8 cellular contexts compared by ENCODE assay signal in the genomic region with DNA sequence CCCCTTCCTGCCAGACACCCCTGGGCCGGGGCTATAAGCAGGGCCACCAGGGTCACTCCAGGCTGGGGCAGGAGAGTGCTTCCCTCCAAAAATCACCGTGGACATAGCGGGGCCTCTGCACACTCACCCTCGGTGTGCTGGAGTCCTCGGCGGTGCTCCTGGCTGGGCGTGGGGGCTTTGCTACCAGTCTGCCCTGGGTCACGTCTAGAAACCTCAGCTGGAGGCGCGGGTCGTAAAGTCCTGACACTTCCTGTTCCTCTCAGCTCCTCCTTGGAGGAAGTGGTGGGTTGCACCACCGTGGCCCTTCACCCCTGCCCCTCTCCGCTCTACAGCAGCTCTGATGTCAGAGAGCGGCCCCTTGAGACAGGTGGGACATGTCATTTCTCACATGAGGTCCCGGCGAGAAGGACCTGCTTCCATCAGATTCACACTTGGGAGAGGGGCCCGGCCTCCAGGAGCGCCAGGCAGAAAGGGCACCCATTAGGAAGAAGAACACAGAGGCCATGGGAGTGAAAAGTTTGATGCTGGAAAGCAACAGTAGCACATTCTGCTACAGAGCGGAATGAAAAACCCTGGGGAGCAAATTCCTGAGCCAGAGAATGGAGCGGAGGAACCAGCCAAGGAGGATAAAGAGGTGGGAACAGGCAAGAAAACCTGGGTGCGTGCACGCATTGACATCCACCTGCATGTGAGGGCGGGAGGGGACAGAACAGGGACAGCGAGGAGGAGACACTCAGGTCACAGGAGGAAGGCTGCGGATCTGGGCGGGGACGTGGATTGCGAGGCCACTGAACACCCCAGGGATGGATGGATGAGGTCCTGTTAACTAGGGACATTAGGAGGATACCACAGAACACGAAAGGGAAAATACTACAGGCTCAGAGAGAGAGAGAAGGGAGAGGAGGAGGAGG. TPM values are rescaled to one million over a fixed set of nuclear protein-coding genes. Genes with fewer than 3 reads are reported as not detected.
A peak's percentile ranks its signal among the peaks of the same experiment; 100 is the strongest.
DNase-seq lines count a peak whose midpoint lies in the region; ATAC-seq, FAIRE-seq and TF ChIP-seq lines count a peak whose summit lies in the region.

ITGB2 (minus strand) TSS at position 206 of the 911 bp plus-strand sequence. CDS start 10,117 bp downstream, outside the sequence.

- intact Hi-C loops in dorsolateral prefrontal cortex (cut with DNase I): no loop called here
- intact Hi-C loops in pancreas (cut with DNase I): no loop called here

- peak within 1 kb of the TSS; percentile 94 for H3K4me3 ChIP-seq in CD8-positive, alpha-beta memory T cell (ENCODE audit: low read length)
- H3K4me3 ChIP-seq in dorsolateral prefrontal cortex (peak within 1 kb of the TSS in 46 of 59 donors; percentile 12 to 58 (median 35)), pancreas (peak within 1 kb of the TSS in 2 of 4 donors; percentile 10 to 31)

- no peak for FAIRE-seq in pancreas (lab: Jason Lieb, UNC)

- H3K4me1 Mint-ChIP-seq in CD8-positive, alpha-beta memory T cell: peaks cover 68 to 90% (median 82%) of the 10 kb centered on the region in 3 donors
- peaks cover 70 to 88% (median 82%) of the 10 kb centered on the region in 3 donors for H3K4me1 Mint-ChIP-seq in T-cell

- H3K27me3 ChIP-seq in CD8-positive, alpha-beta memory T cell (ENCODE audit: insufficient read depth, low read length, poor library complexity, severe bottlenecking): no peaks in the 10 kb centered on the region
- H3K27me3 ChIP-seq in dorsolateral prefrontal cortex: peaks cover 0 to 50% (median 4%) of the 10 kb centered on the region in 45 donors
- H3K27me3 ChIP-seq in pancreas: peaks cover 0 to 8% (median 0%) of the 10 kb centered on the region in 4 donors

- no peaks in the 10 kb centered on the region for H3K9me3 Mint-ChIP-seq in CD8-positive, alpha-beta memory T cell
- no peaks in the 10 kb centered on the region for H3K9me3 Mint-ChIP-seq in T-cell

- CTCF ChIA-PET in CD8-positive, alpha-beta memory T cell (lab: Charles Lee): interaction anchor here (0.8 to 12.5 kb wide), 4 partner anchors 10 to 121 kb away, joined by 3 to 219 read pairs (median 3); no protein-coding TSS in a partner anchor
- CTCF ChIA-PET in T-cell (lab: Charles Lee): no interaction called here

- H3K27ac Mint-ChIP-seq in CD8-positive, alpha-beta memory T cell: peak within 1 kb of the TSS; percentile 88 to 99 (median 97)
- peak within 1 kb of the TSS; percentile 94 to 99 for H3K27ac Mint-ChIP-seq in T-cell

- H3K36me3 ChIP-seq in CD8-positive, alpha-beta memory T cell (ENCODE audit: insufficient read depth, low read length): peaks cover 3% of the 10 kb centered on the region
- no peaks in the 10 kb centered on the region for H3K36me3 ChIP-seq in pancreas

- ATAC-seq in HG02610 (IDR thresholded peaks at IDR 0.05; ENCODE audit: unreplicated experiment) (peak; percentile 55), T-cell (replicated peaks in 1 of 4) (peak; percentile 62 to 76 (median 69)), pancreas (peak in 3 of 4 donors; percentile 31 to 60 (median 46)), GM18873 (IDR thresholded peaks at IDR 0.05; ENCODE audit: low FRiP score, unreplicated experiment) (no peak)

- peaks cover 0 to 33% (median 6%) of the 10 kb centered on the region in 3 donors for H3K36me3 Mint-ChIP-seq in CD8-positive, alpha-beta memory T cell
- peaks cover 5% of the 10 kb centered on the region for H3K36me3 Mint-ChIP-seq in T-cell

- peak; percentile 49 to 81 (median 54) for DNase-seq in CD8-positive, alpha-beta memory T cell
- peak in 31 of 34 experiments; percentile 17 to 70 (median 47) for DNase-seq in T-cell
- DNase-seq in dorsolateral prefrontal cortex: no peak
- DNase-seq in pancreas: peak in 1 of 6 donors; percentile 51
- DNase-seq in HPDE6-E6E7 (ENCODE audit: extremely low spot score): no peak
- no peak for DNase-seq in HCEC 1CT

- 46 to 52% methylated on average over 29 of the region's 29 CpGs for WGBS in pancreas, 2 donors

- peak within 1 kb of the TSS; percentile 71 for H3K27ac ChIP-seq in CD8-positive, alpha-beta memory T cell (ENCODE audit: low read depth, low read length)
- H3K27ac ChIP-seq in dorsolateral prefrontal cortex: peak within 1 kb of the TSS in 12 of 59 donors; percentile 8 to 73 (median 37)
- peak within 1 kb of the TSS in 1 of 4 donors; percentile 5 for H3K27ac ChIP-seq in pancreas

- POLR2A ChIA-PET in CD8-positive, alpha-beta memory T cell (lab: Charles Lee): interaction anchor here (0.5 to 2.4 kb wide), 4 partner anchors 10 to 1144 kb away, joined by 3 to 10 read pairs (median 3); partner anchors contain the start of gene SUMO3
- POLR2A ChIA-PET in T-cell (lab: Charles Lee): interaction anchor here in 1 of 2 donors (0.5 to 0.6 kb wide), 2 partner anchors 115 to 117 kb away, joined by 3 to 4 read pairs; no protein-coding TSS in a partner anchor

- H3K27me3 Mint-ChIP-seq in CD8-positive, alpha-beta memory T cell: no peaks in the 10 kb centered on the region
- H3K27me3 Mint-ChIP-seq in T-cell: no peaks in the 10 kb centered on the region

- H3K9me3 ChIP-seq in CD8-positive, alpha-beta memory T cell (ENCODE audit: low read length): no peaks in the 10 kb centered on the region
- no peaks in the 10 kb centered on the region for H3K9me3 ChIP-seq in pancreas

- no peak for TF ChIP-seq CTCF in dorsolateral prefrontal cortex (IDR thresholded peaks at IDR 0.05 in 54 of 56, conservative IDR thresholded peaks at IDR 0.05 in 2 of 56; ENCODE audit: low read depth in 1 of 56, partially characterized antibody in 56 of 56)
- no peak for TF ChIP-seq CTCF in pancreas (IDR thresholded peaks at IDR 0.05)

- H3K4me3 Mint-ChIP-seq in CD8-positive, alpha-beta memory T cell: peak within 1 kb of the TSS; percentile 95 to 100 (median 99)
- H3K4me3 Mint-ChIP-seq in T-cell: peak within 1 kb of the TSS; percentile 96 to 100 (median 96)

- peaks cover 65% of the 10 kb centered on the region for H3K4me1 ChIP-seq in CD8-positive, alpha-beta memory T cell (ENCODE audit: insufficient read depth, low read length)
- H3K4me1 ChIP-seq in pancreas: no peaks in the 10 kb centered on the region

RNA-seq across cellular contexts. Expression of gene ITGB2, which starts in this region (rescaled TPM):
- 100 to 1,000 TPM; 159 to 165 TPM for total RNA-seq in CD8-positive, alpha-beta memory T cell
- polyA plus RNA-seq in CD8-positive, alpha-beta memory T cell: 847 TPM
- 100 to 1,000 TPM; 249 to 498 (median 304) TPM for total RNA-seq in T-cell
- 100 to 1,000 TPM in 1 of 120 experiments, 10 to 100 TPM in 116, 1 to 10 TPM in 3; 8.2 to 105 (median 26.7) TPM for total RNA-seq in dorsolateral prefrontal cortex
- total RNA-seq in pancreas: 10 to 100 TPM in 3 of 6 donors, 1 to 10 TPM in 3; 1.1 to 88.0 (median 14.8) TPM
- polyA plus RNA-seq in pancreas: 10 to 100 TPM in 1 of 2 donors, 1 to 10 TPM in 1; 5.1 to 15.1 TPM

Comparison
In these comparisons a context has a peak if more than half of its experiments do, and no peak if none do; other contexts are left out.
1. RNA of gene ITGB2 (polyA plus RNA-seq): 847 TPM in CD8-positive, alpha-beta memory T cell (single experiment); 5.1 to 15.1 TPM in pancreas; every median in the first group is over 10 times any median in the second.
2. DNase-seq: peak in CD8-positive, alpha-beta memory T cell (5 of 5) and T-cell (31 of 34); none in dorsolateral prefrontal cortex (0 of 10), HPDE6-E6E7 (single experiment) and HCEC 1CT (single experiment).